Comparison of ENCODE assay signal across 8 cellular contexts in genomic region chr2:218859994-218860831, GRCh38. TPM values are rescaled to one million over a fixed set of nuclear protein-coding genes. Genes with fewer than 3 reads are reported as not detected.
A peak's percentile ranks its signal among the peaks of the same experiment; 100 is the strongest.
DNase-seq lines count a peak whose midpoint lies in the region; ATAC-seq and TF ChIP-seq lines count a peak whose summit lies in the region.

No MANE protein-coding gene starts in this region.

- no peaks in the 10 kb centered on the region for H3K79me2 ChIP-seq in HCT116 (ENCODE audit: insufficient read depth, low read length)

- no peak overlapping the region for H3K27ac Mint-ChIP-seq in activated B cell treated with CpG ODN at 0.5 μM for 24 hours

- RAD21 ChIA-PET in HCT116 (lab: Charles Lee; ENCODE audit: low non-redundant PET in 1 of 2, low total read pairs in 2 of 2, uncharacterized antibody in 2 of 2, unreplicated experiment in 2 of 2) = interaction anchor here in 1 of 2 experiments (0.6 kb wide), 1 partner anchor 8 kb away, joined by 4 read pairs; no protein-coding TSS in a partner anchor

- H2AFZ ChIP-seq in HCT116 (ENCODE audit: low read depth, low read length, poor library complexity, severe bottlenecking) = peak overlapping the region; percentile 86

- H3K27ac ChIP-seq in HCT116 (ENCODE audit: low read depth, low read length) (no peak overlapping the region; the same call in 1 of the 2 replicates), iPS DF 6.9 (ENCODE audit: low read length) (no peak overlapping the region), skeletal muscle tissue (ENCODE audit: low read depth, low read length) (no peak overlapping the region)

- no peaks in the 10 kb centered on the region for H3K36me3 Mint-ChIP-seq in activated B cell treated with CpG ODN at 0.5 μM for 24 hours (ENCODE audit: low read depth)

- H3K4me1 ChIP-seq in HCT116 (ENCODE audit: control insufficient read depth in 1 of 2, insufficient read depth in 2 of 2, low read length in 2 of 2) = peaks cover 12 to 29% of the 10 kb centered on the region in 2 experiments
- H3K4me1 ChIP-seq in iPS DF 6.9 (ENCODE audit: control insufficient read depth, insufficient read depth, low read length) = peaks cover 3% of the 10 kb centered on the region; the same call in 1 of the 2 replicates
- peaks cover 11 to 23% (median 12%) of the 10 kb centered on the region in 3 donors for H3K4me1 ChIP-seq in skeletal muscle tissue (ENCODE audit: control insufficient read depth in 3 of 3, insufficient read depth in 3 of 3, low read length in 3 of 3)

- H3K9ac ChIP-seq in HCT116 (ENCODE audit: low read length) (peak overlapping the region; percentile 42; the same call in 1 of the 2 replicates), skeletal muscle tissue (ENCODE audit: low read depth in 1 of 3, low read length in 3 of 3) (peak overlapping the region in 2 of 3 donors; percentile 10 to 57)

- H4K20me1 ChIP-seq in HCT116 (ENCODE audit: insufficient read depth) = no peaks in the 10 kb centered on the region

- TF ChIP-seq RAD21 in HCT116 (IDR thresholded peaks at IDR 0.05; ENCODE audit: low read depth) = no peak

- TF ChIP-seq POLR2A in HCT116 (IDR thresholded peaks at IDR 0.05; ENCODE audit: borderline replicate concordance, extremely low read depth, insufficient read depth, insufficient read length) (no peak), erythroblast (IDR thresholded peaks at IDR 0.05; ENCODE audit: low read length) (no peak)

- H3K36me3 ChIP-seq in HCT116 (ENCODE audit: control insufficient read depth in 1 of 2, insufficient read depth in 2 of 2, low read length in 2 of 2) (no peaks in the 10 kb centered on the region), iPS DF 6.9 (ENCODE audit: control insufficient read depth, insufficient read depth, low read length) (no peaks in the 10 kb centered on the region), skeletal muscle tissue (ENCODE audit: control insufficient read depth in 3 of 3, insufficient read depth in 3 of 3, low read length in 3 of 3) (no peaks in the 10 kb centered on the region)

- peaks cover 13% of the 10 kb centered on the region; the same call in 1 of the 2 replicates for H3K27me3 ChIP-seq in HCT116 (ENCODE audit: insufficient read depth, low read length)
- H3K27me3 ChIP-seq in iPS DF 6.9 (ENCODE audit: control insufficient read depth, insufficient read depth, low read length) = peaks cover 66% of the 10 kb centered on the region
- peaks cover 47 to 62% (median 54%) of the 10 kb centered on the region in 3 donors for H3K27me3 ChIP-seq in skeletal muscle tissue (ENCODE audit: control insufficient read depth in 3 of 3, insufficient read depth in 3 of 3, low read length in 3 of 3)

- intact Hi-C loops in HCT116 (cut with micrococcal nuclease) (no loop called here), activated B cell treated with CpG ODN at 0.5 μM for 24 hours (cut with micrococcal nuclease) (no loop called here)

- ATAC-seq in HCT116 (peak; percentile 31), activated B cell treated with CpG ODN at 0.5 μM for 24 hours (ENCODE audit: low read depth) (no peak), GM19397 (IDR thresholded peaks at IDR 0.05; ENCODE audit: unreplicated experiment) (no peak), HG03342 (IDR thresholded peaks at IDR 0.05; ENCODE audit: unreplicated experiment) (no peak), GM21529 (IDR thresholded peaks at IDR 0.05; ENCODE audit: unreplicated experiment) (no peak)

- no peaks in the 10 kb centered on the region for H3K9me2 ChIP-seq in HCT116 (ENCODE audit: insufficient read depth)

- no CpG with 5 or more reads among the region's 46 CpGs for WGBS in iPS DF 6.9 (ENCODE audit: insufficient coverage, insufficient read length)

- no peaks in the 10 kb centered on the region for H3K9me3 Mint-ChIP-seq in activated B cell treated with CpG ODN at 0.5 μM for 24 hours

- peak overlapping the region; percentile 93 for H3K4me2 ChIP-seq in HCT116 (ENCODE audit: low read length)

- no peak for TF ChIP-seq CTCF in HCT116 (IDR thresholded peaks at IDR 0.05 in 2 of 3, conservative IDR thresholded peaks at IDR 0.05 in 1 of 3; ENCODE audit: borderline replicate concordance in 1 of 3, insufficient read depth in 1 of 3, low read depth in 2 of 3, low read length in 2 of 3)
- TF ChIP-seq CTCF in activated B cell treated with CpG ODN at 0.5 μM for 24 hours (IDR thresholded peaks at IDR 0.05) = no peak

- POLR2A ChIA-PET in HCT116 (lab: Charles Lee) = interaction anchor here (1.0 kb wide), 1 partner anchor 130 kb away, joined by 3 read pairs; no protein-coding TSS in a partner anchor
- POLR2A ChIA-PET in activated B cell treated with CpG ODN at 0.5 μM for 24 hours (lab: Charles Lee) = interaction anchor here (0.6 to 1.3 kb wide), 3 partner anchors 12 to 32 kb away, joined by 3 to 5 read pairs (median 4); no protein-coding TSS in a partner anchor

- H3K27me3 Mint-ChIP-seq in activated B cell treated with CpG ODN at 0.5 μM for 24 hours = peaks cover 68% of the 10 kb centered on the region

- H3K4me1 Mint-ChIP-seq in activated B cell treated with CpG ODN at 0.5 μM for 24 hours = peaks cover 19% of the 10 kb centered on the region

- no peak for DNase-seq in HCT116 (ENCODE audit: low read depth, low spot score)
- no peak for DNase-seq in activated B cell treated with CpG ODN at 0.5 μM for 24 hours
- DNase-seq in iPS DF 6.9 (ENCODE audit: low read depth, low spot score) = no peak
- no peak for DNase-seq in erythroblast (lab: John Stamatoyannopoulos, UW)

- H3K9me3 ChIP-seq in HCT116 (ENCODE audit: control insufficient read depth in 1 of 2, insufficient read depth in 1 of 2, low read depth in 1 of 2, low read length in 2 of 2) = no peaks in the 10 kb centered on the region
- H3K9me3 ChIP-seq in iPS DF 6.9 (ENCODE audit: control insufficient read depth, insufficient read depth, low read length) = no peaks in the 10 kb centered on the region
- no peaks in the 10 kb centered on the region for H3K9me3 ChIP-seq in skeletal muscle tissue (ENCODE audit: control insufficient read depth in 3 of 3, low read length in 3 of 3)

- no TSS peak for BruUV-seq in HCT116 (replicated peaks; lab: Mats Ljungman, UMichigan)

- H3K4me3 Mint-ChIP-seq in activated B cell treated with CpG ODN at 0.5 μM for 24 hours = peak overlapping the region; percentile 64

- CTCF ChIA-PET in HCT116 (lab: Charles Lee) (interaction anchor here (0.6 to 1.9 kb wide), 12 partner anchors 8 to 170 kb away, joined by 3 to 13 read pairs (median 4); partner anchors contain the start of gene TTLL4), activated B cell treated with CpG ODN at 0.5 μM for 24 hours (lab: Charles Lee) (interaction anchor here (0.7 to 1.7 kb wide), 4 partner anchors 13 to 120 kb away, joined by 3 to 5 read pairs (median 4); no protein-coding TSS in a partner anchor)

- H3K4me3 ChIP-seq in HCT116 (replicated peaks in 1 of 2; ENCODE audit: low read depth in 1 of 2, low read length in 2 of 2) = peak overlapping the region; percentile 44 to 61
- H3K4me3 ChIP-seq in iPS DF 6.9 (ENCODE audit: low read length) = peak overlapping the region; percentile 20; the same call in 1 of the 2 replicates
- H3K4me3 ChIP-seq in skeletal muscle tissue (ENCODE audit: low read length in 3 of 3) = peak overlapping the region; percentile 8 to 60 (median 48)

TF ChIP-seq in HCT116, 20 proteins besides CTCF, POLR2A, EP300 and RAD21:
- TF ChIP-seq YY1 (IDR thresholded peaks at IDR 0.05; ENCODE audit: extremely low read depth, insufficient replicate concordance, low read depth, low read length) (no peak), EZH2 (IDR thresholded peaks at IDR 0.05) (peak; percentile 89; the same call in 1 of the 2 replicates), REST (IDR thresholded peaks at IDR 0.05; ENCODE audit: low read depth) (no peak)
TF ChIP-seq in HCT116: peak in this region for 1.

RNA-seq across cellular contexts. Expression of gene WNT6, which starts 0.6 kb away (rescaled TPM):
- total RNA-seq in HCT116 (2021; ENCODE audit: unreplicated experiment) (1.4 TPM), activated B cell treated with CpG ODN at 0.5 μM for 24 hours (0.83 and 0.89 TPM in 2 replicates), skeletal muscle tissue (not detected)
- 2.2 and 2.4 TPM in 2 replicates for polyA plus RNA-seq in HCT116 (2012)

RNA-seq across cellular contexts. Expression of gene WNT10A, which starts 20.4 kb away (rescaled TPM):
- 1.5 TPM for total RNA-seq in HCT116 (2021; ENCODE audit: unreplicated experiment)
- 0.66 and 1.0 TPM in 2 replicates for polyA plus RNA-seq in HCT116 (2012)
- total RNA-seq in activated B cell treated with CpG ODN at 0.5 μM for 24 hours = 26.9 and 31.8 TPM in 2 replicates
- total RNA-seq in skeletal muscle tissue = not detected

RNA-seq across cellular contexts. Expression of gene PRKAG3, which starts 28.6 kb away (rescaled TPM):
- total RNA-seq in HCT116 (2021; ENCODE audit: unreplicated experiment) = not detected
- not detected in 2 replicates for polyA plus RNA-seq in HCT116 (2012)
- total RNA-seq in activated B cell treated with CpG ODN at 0.5 μM for 24 hours = not detected in 2 replicates
- 9.9 TPM for total RNA-seq in skeletal muscle tissue

Comparison
In these comparisons a context has a peak if more than half of its experiments do, and no peak if none do; other contexts are left out.
1. RNA of gene WNT10A, which starts 20.4 kb away (total RNA-seq): 26.9 to 31.8 TPM in activated B cell treated with CpG ODN at 0.5 μM for 24 hours; 1.5 TPM in HCT116 (single experiment) and not detected in skeletal muscle tissue (single experiment); every median in the first group is over 10 times any median in the second.
2. RNA of gene PRKAG3, which starts 28.6 kb away (total RNA-seq): 9.9 TPM in skeletal muscle tissue (single experiment); not detected in HCT116 (single experiment) and not detected in activated B cell treated with CpG ODN at 0.5 μM for 24 hours; every median in the first group is over 10 times any median in the second.
3. Peak in every context shown above with its lines, with median percentiles within 50 percentile points of each other: H3K4me3 ChIP-seq.